In genomic region chr1:166859597-166859996, GRCh38 we compare ENCODE assay signal across 1 cellular context.
TF ChIP-seq lines count a peak whose summit lies in the region.

No MANE protein-coding gene starts in this region.

TF ChIP-seq in K562, 482 proteins besides CTCF, POLR2A, EP300 and RAD21:
- no peak for TF ChIP-seq MLLT1 (IDR thresholded peaks at IDR 0.05)
- TF ChIP-seq ZC3H4 (CRISPR knock-in tag; IDR thresholded peaks at IDR 0.05; ENCODE audit: borderline replicate concordance), result no peak
- TF ChIP-seq FOXK1 (CRISPR knock-in tag; IDR thresholded peaks at IDR 0.05; ENCODE audit: borderline replicate concordance), result no peak
- no peak for TF ChIP-seq TCF15 (CRISPR knock-in tag; IDR thresholded peaks at IDR 0.05)
